ENCODE assay signal across 9 cellular contexts in the genomic region with DNA sequence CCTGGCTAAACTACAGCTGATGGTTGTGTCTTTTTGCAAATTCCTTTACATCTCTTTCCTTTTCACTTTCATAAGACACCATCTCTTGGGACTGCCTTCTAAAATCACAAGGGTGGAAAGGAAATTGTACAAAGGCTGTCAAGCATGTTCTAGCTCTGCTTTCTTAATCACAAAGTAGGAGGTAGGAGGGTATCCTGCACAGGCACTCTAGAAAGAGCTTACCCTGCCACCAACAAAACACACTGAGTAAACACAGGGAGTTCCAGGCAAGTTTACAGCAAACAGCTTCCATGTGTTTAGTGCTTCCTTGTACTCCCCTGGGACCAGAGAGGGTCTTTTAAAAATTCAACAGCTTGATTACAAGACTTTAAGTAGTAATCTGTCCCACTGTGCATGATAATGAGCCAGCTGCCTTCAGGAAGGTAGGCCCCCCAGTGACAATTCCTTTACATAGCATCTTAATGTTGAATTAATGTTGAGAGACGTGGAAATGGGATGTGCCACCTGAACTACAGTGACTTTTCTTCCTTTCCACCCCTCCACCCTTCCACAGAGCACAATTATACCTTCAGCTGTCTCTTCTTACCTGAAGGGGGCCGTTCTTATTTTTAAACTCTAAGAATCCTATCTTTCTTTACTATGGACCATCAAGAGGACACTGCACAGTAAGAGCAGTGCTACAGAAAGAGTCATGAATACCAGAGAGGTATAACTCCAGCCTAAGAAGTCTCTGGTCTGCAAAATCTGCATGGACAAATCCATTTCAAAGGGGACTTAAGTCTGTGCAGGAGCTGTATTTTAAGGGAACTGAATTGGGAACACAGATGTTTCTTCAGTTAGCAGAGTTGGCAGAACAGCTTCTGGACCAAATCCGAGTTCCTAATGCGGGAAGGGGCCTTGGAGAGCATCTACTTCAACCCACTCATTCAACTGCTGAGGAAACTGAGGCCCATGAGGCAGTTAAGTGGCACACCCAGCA. TPM values are rescaled to one million over a fixed set of nuclear protein-coding genes. Genes with fewer than 3 reads are reported as not detected.
DNase-seq lines count a peak whose midpoint lies in the region; ATAC-seq and TF ChIP-seq lines count a peak whose summit lies in the region.
"Had no signal": no experiment of that assay in that cellular context is flagged by ENCODE, and none has a peak within 500 bp of the region (broad histone marks: within the 10 kb centered on the region; RNA-seq: fewer than 3 reads in every experiment).

No MANE protein-coding gene starts in this region.

- H3K9ac ChIP-seq in HCT116 (ENCODE audit: low read length) = no peak overlapping the region
- peak overlapping the region; percentile 83 for H3K9ac ChIP-seq in iPS-18a (ENCODE audit: low read length)

- no peaks in the 10 kb centered on the region for H3K36me3 ChIP-seq in HCT116 (ENCODE audit: control insufficient read depth in 1 of 2, insufficient read depth in 2 of 2, low read length in 2 of 2)
- H3K36me3 ChIP-seq in iPS-18a (ENCODE audit: control insufficient read depth, low read depth, low read length) = no peaks in the 10 kb centered on the region
- H3K36me3 ChIP-seq in spleen = no peaks in the 10 kb centered on the region

- TF ChIP-seq POLR2A in HCT116 (IDR thresholded peaks at IDR 0.05; ENCODE audit: borderline replicate concordance, extremely low read depth, insufficient read depth, insufficient read length) (no peak), spleen (IDR thresholded peaks at IDR 0.05) (peak in 1 of 3 donors; percentile 11)

- no peaks in the 10 kb centered on the region for H3K79me2 ChIP-seq in HCT116 (ENCODE audit: insufficient read depth, low read length)

- CTCF ChIA-PET in AG04449 (lab: Yijun Ruan, JAX) = interaction anchor here (0.6 to 8.2 kb wide), 27 partner anchors 9 to 1239 kb away, joined by 3 to 55 read pairs (median 3); no protein-coding TSS in a partner anchor
- CTCF ChIA-PET in HCT116 (lab: Charles Lee) = interaction anchor here (0.8 to 4.5 kb wide), 7 partner anchors 16 to 1201 kb away, joined by 3 to 28 read pairs (median 3); no protein-coding TSS in a partner anchor
- CTCF ChIA-PET in WTC11 (lab: Charles Lee) = interaction anchor here (0.6 to 3.8 kb wide), 16 partner anchors 11 to 439 kb away, joined by 3 to 16 read pairs (median 4); no protein-coding TSS in a partner anchor

- 21 to 42% (median 25%) methylated on average over 4 of the region's 4 CpGs for WGBS in spleen, 5 donors

- H3K36me3 Mint-ChIP-seq in WTC11 = no peaks in the 10 kb centered on the region; the same call in 1 of the 2 replicates

- H3K4me1 ChIP-seq in HCT116 (ENCODE audit: control insufficient read depth in 1 of 2, insufficient read depth in 2 of 2, low read length in 2 of 2) (peaks cover 5 to 17% of the 10 kb centered on the region in 2 experiments; a peak in 3 of 4 replicates), iPS-18a (ENCODE audit: control insufficient read depth, low read depth, low read length) (peaks cover 50% of the 10 kb centered on the region), spleen (peaks cover 18 to 82% (median 70%) of the 10 kb centered on the region in 6 donors)

- RAD21 ChIA-PET in HCT116 (lab: Charles Lee; ENCODE audit: low non-redundant PET in 1 of 2, low total read pairs in 2 of 2, uncharacterized antibody in 2 of 2, unreplicated experiment in 2 of 2) = interaction anchor here in 1 of 2 experiments (0.9 kb wide), 1 partner anchor 183 kb away, joined by 3 read pairs; no protein-coding TSS in a partner anchor

- H3K4me3 ChIP-seq in AG04449 (ENCODE audit: low read depth, low read length) (peak overlapping the region; percentile 89), HCT116 (replicated peaks in 1 of 2; ENCODE audit: low read depth in 1 of 2, low read length in 2 of 2) (no peak overlapping the region), iPS-18a (ENCODE audit: low read length) (peak overlapping the region; percentile 90), spleen (peak overlapping the region; percentile 61 to 93 (median 80))

- H3K27me3 Mint-ChIP-seq in WTC11 (ENCODE audit: low read depth) = no peaks in the 10 kb centered on the region

- H3K27me3 ChIP-seq in HCT116 (ENCODE audit: insufficient read depth, low read length) (no peaks in the 10 kb centered on the region), iPS-18a (ENCODE audit: control insufficient read depth, insufficient read depth, low read length) (no peaks in the 10 kb centered on the region), spleen (replicated peaks in 1 of 7) (peaks cover 0 to 15% (median 0%) of the 10 kb centered on the region in 7 donors)

- peak overlapping the region; percentile 90 for H3K27ac Mint-ChIP-seq in WTC11

- ATAC-seq in HCT116 (peak; percentile 33; the same call in 1 of the 2 replicates), WTC11 (peak; percentile 50), HG03469 (IDR thresholded peaks at IDR 0.05; ENCODE audit: unreplicated experiment) (no peak)

- H2AFZ ChIP-seq in HCT116 (ENCODE audit: low read depth, low read length, poor library complexity, severe bottlenecking) = no peak overlapping the region

- intact Hi-C loops in HCT116 (cut with micrococcal nuclease) = loop anchor here (10.0 kb wide), 1 partner anchor 382 kb away; no protein-coding TSS in a partner anchor
- intact Hi-C loops in spleen (cut with DNase I; ENCODE audit: low total_unique reads) = loop anchor here (5.0 to 10.0 kb wide), 2 partner anchors 52 to 160 kb away; no protein-coding TSS in a partner anchor

- no peaks in the 10 kb centered on the region for H3K9me2 ChIP-seq in HCT116 (ENCODE audit: insufficient read depth)

- H3K4me3 Mint-ChIP-seq in WTC11 = peak overlapping the region; percentile 96

- no peaks in the 10 kb centered on the region for H4K20me1 ChIP-seq in HCT116 (ENCODE audit: insufficient read depth)

- H3K4me2 ChIP-seq in HCT116 (ENCODE audit: low read length) = peak overlapping the region; percentile 86

- no peaks in the 10 kb centered on the region for H3K9me3 Mint-ChIP-seq in WTC11

- peaks cover 74% of the 10 kb centered on the region for H3K4me1 Mint-ChIP-seq in WTC11

- peak; percentile 37 for TF ChIP-seq CTCF in AG04449 (IDR thresholded peaks at IDR 0.05; ENCODE audit: insufficient read depth, low read length, missing control alignments)
- peak; percentile 19 to 45 (median 35); a peak in 3 of 6 replicates for TF ChIP-seq CTCF in HCT116 (IDR thresholded peaks at IDR 0.05 in 2 of 3, conservative IDR thresholded peaks at IDR 0.05 in 1 of 3; ENCODE audit: borderline replicate concordance in 1 of 3, insufficient read depth in 1 of 3, low read depth in 2 of 3, low read length in 2 of 3)
- no peak for TF ChIP-seq CTCF in WTC11 (IDR thresholded peaks at IDR 0.05)
- TF ChIP-seq CTCF in spleen (IDR thresholded peaks at IDR 0.05 in 8 of 11, conservative IDR thresholded peaks at IDR 0.05 in 3 of 11) = peak in 6 of 11 experiments; percentile 17 to 41 (median 30)

- H3K27ac ChIP-seq in HCT116 (ENCODE audit: low read depth, low read length) = no peak overlapping the region
- H3K27ac ChIP-seq in iPS-18a (ENCODE audit: low read length) = peak overlapping the region; percentile 44
- H3K27ac ChIP-seq in spleen = peak overlapping the region; percentile 75 to 93 (median 88)
- H3K27ac ChIP-seq: epithelial cell of prostate had no signal

- BruUV-seq in HCT116 (replicated peaks; lab: Mats Ljungman, UMichigan) = TSS peak; percentile 44

- DNase-seq in AG04449 (ENCODE audit: low read depth, low spot score) = no peak
- DNase-seq in HCT116 (ENCODE audit: low read depth, low spot score) = peak; percentile 21
- DNase-seq in WTC11 (ENCODE audit: low spot score) = no peak
- DNase-seq in spleen = no peak
- DNase-seq in T1000 (lab: John Stamatoyannopoulos, UW) = no peak
- no peak for DNase-seq in activated CD4-positive, alpha-beta T cell treated with anti-CD3 and anti-CD28 coated beads, Interleukin-2, amount 50 U/mL, for 1 hour

- peak; percentile 68 for TF ChIP-seq RAD21 in HCT116 (IDR thresholded peaks at IDR 0.05; ENCODE audit: low read depth)

- no peaks in the 10 kb centered on the region for H3K9me3 ChIP-seq in HCT116 (ENCODE audit: control insufficient read depth in 1 of 2, insufficient read depth in 1 of 2, low read depth in 1 of 2, low read length in 2 of 2)
- no peaks in the 10 kb centered on the region for H3K9me3 ChIP-seq in iPS-18a (ENCODE audit: control insufficient read depth, low read depth, low read length)
- H3K9me3 ChIP-seq in spleen = no peaks in the 10 kb centered on the region

- POLR2A ChIA-PET in AG04449 (lab: Yijun Ruan, JAX) (interaction anchor here (1.0 to 2.0 kb wide), 2 partner anchors 858 to 873 kb away, joined by 3 to 5 read pairs; no protein-coding TSS in a partner anchor), HCT116 (lab: Charles Lee) (interaction anchor here (0.6 to 0.8 kb wide), 2 partner anchors 122 to 169 kb away, joined by 3 read pairs; no protein-coding TSS in a partner anchor), WTC11 (lab: Charles Lee) (interaction anchor here (0.9 to 2.2 kb wide), 4 partner anchors 12 to 141 kb away, joined by 3 to 6 read pairs (median 6); no protein-coding TSS in a partner anchor)

TF ChIP-seq in HCT116, 20 proteins besides CTCF, POLR2A, EP300 and RAD21 (continues in another document):
- TF ChIP-seq ZFX (IDR thresholded peaks at IDR 0.05) = no peak
- TF ChIP-seq JUND (IDR thresholded peaks at IDR 0.05) = no peak
- TF ChIP-seq, protein P1, sequence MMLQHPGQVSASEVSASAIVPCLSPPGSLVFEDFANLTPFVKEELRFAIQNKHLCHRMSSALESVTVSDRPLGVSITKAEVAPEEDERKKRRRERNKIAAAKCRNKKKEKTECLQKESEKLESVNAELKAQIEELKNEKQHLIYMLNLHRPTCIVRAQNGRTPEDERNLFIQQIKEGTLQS (IDR thresholded peaks at IDR 0.05) = no peak

TF ChIP-seq in WTC11, 78 proteins besides CTCF, POLR2A, EP300 and RAD21 (continues in another document):
- no peak for TF ChIP-seq PREB (CRISPR knock-in tag; IDR thresholded peaks at IDR 0.05; ENCODE audit: borderline replicate concordance)

RNA-seq across cellular contexts. Expression of gene PLPP3, which starts 2.2 kb away (rescaled TPM):
- total RNA-seq in HCT116 (2021; ENCODE audit: unreplicated experiment) (3.4 TPM), WTC11 (2021) (28.2 to 31.0 TPM (median 28.8 TPM) in 3 replicates), spleen (10 to 100 TPM; 40.3 to 90.0 (median 65.6) TPM)
- polyA plus RNA-seq in HCT116 (2012) = 1.9 and 2.1 TPM in 2 replicates
- 10 to 100 TPM in 2 of 3 donors, 1 to 10 TPM in 1; 6.7 to 16.3 (median 10.5) TPM for polyA plus RNA-seq in spleen

Comparison
In these comparisons a context has a peak if more than half of its experiments do, and no peak if none do; other contexts are left out.
1. H3K4me3 ChIP-seq: peak in AG04449 (single experiment), iPS-18a (single experiment) and spleen (8 of 8); none in HCT116 (0 of 2).